13 cellular contexts compared by ENCODE assay signal in genomic region chr15:79209116-79209515, GRCh38.
DNase-seq lines count a peak whose midpoint lies in the region; ATAC-seq and TF ChIP-seq lines count a peak whose summit lies in the region.
"Had no signal": no experiment of that assay in that cellular context is flagged by ENCODE, and none has a peak within 500 bp of the region (broad histone marks: within the 10 kb centered on the region; RNA-seq: fewer than 3 reads in every experiment).

No MANE protein-coding gene starts in this region.

- peaks cover 37% of the 10 kb centered on the region for H3K4me1 Mint-ChIP-seq in WTC11
- H3K4me1 Mint-ChIP-seq: CD8-positive, alpha-beta memory T cell had no signal

- no peak for TF ChIP-seq CTCF in BE2C (IDR thresholded peaks at IDR 0.05; ENCODE audit: low read depth, low read length)
- TF ChIP-seq CTCF in WTC11 (IDR thresholded peaks at IDR 0.05) = no peak

- peaks cover 3% of the 10 kb centered on the region; the same call in 1 of the 2 replicates for H3K27me3 ChIP-seq in BE2C

- no peaks in the 10 kb centered on the region for H3K27me3 Mint-ChIP-seq in WTC11 (ENCODE audit: low read depth)

- no peak overlapping the region for H3K4me3 ChIP-seq in BE2C (ENCODE audit: low read depth, low read length)
- H3K4me3 ChIP-seq: BLaER1, GM23248, HAP-1 had no signal

- H3K9me3 ChIP-seq in BE2C = no peaks in the 10 kb centered on the region
- H3K9me3 ChIP-seq: BLaER1, HAP-1 had no signal

- no peaks in the 10 kb centered on the region for H3K36me3 ChIP-seq in BE2C
- H3K36me3 ChIP-seq: BLaER1, HAP-1 had no signal

- peak; percentile 14; the same call in 1 of the 2 replicates for ATAC-seq in WTC11

- H3K36me3 Mint-ChIP-seq in WTC11 = no peaks in the 10 kb centered on the region
- H3K36me3 Mint-ChIP-seq: CD8-positive, alpha-beta memory T cell had no signal

- no peaks in the 10 kb centered on the region for H3K4me1 ChIP-seq in BE2C
- H3K4me1 ChIP-seq: BLaER1, HAP-1 had no signal

- H3K27ac Mint-ChIP-seq in WTC11 = no peak overlapping the region

- peak; percentile 13 for DNase-seq in NCI-H146 (lab: John Stamatoyannopoulos, UW)
- no peak for DNase-seq in NCI-H146 treated with DMSO at 0.1 percent for 48 hours (lab: John Stamatoyannopoulos, UW; ENCODE audit: unreplicated experiment)
- DNase-seq in BE2C = peak; percentile 53
- DNase-seq in WTC11 (ENCODE audit: low spot score) = no peak
- DNase-seq in iPS-NIHi7 (ENCODE audit: extremely low spot score) = peak; percentile 40
- no peak for DNase-seq in activated CD4-positive, alpha-beta T cell treated with anti-CD3 and anti-CD28 coated beads, Interleukin-2, amount 50 U/mL, for 48 hours
- DNase-seq in NCI-H1930 (lab: John Stamatoyannopoulos, UW) = no peak
- DNase-seq in stimulated activated CD4-positive, alpha-beta T cell treated with anti-CD3 and anti-CD28 coated beads, Interleukin-1b, Interleukin-23, amount 100 ng/mL, for 48 hours = no peak
- DNase-seq: CD8-positive, alpha-beta memory T cell; DMS53; GM23248 had no signal

- CTCF ChIA-PET in WTC11 (lab: Charles Lee) = interaction anchor here (0.6 to 5.1 kb wide), 19 partner anchors 9 to 302 kb away, joined by 3 to 74 read pairs (median 4); partner anchors contain the start of genes ANKRD34C, RASGRF1 and TMED3

- no peak overlapping the region for H3K4me3 Mint-ChIP-seq in WTC11
- H3K4me3 Mint-ChIP-seq: CD8-positive, alpha-beta memory T cell had no signal

- POLR2A ChIA-PET in WTC11 (lab: Charles Lee) = no interaction called here

- H3K9me3 Mint-ChIP-seq in WTC11 = no peaks in the 10 kb centered on the region
- H3K9me3 Mint-ChIP-seq: CD8-positive, alpha-beta memory T cell had no signal

TF ChIP-seq in WTC11, 78 proteins besides CTCF, POLR2A, EP300 and RAD21:
- TF ChIP-seq ZNF317 (CRISPR knock-in tag; IDR thresholded peaks at IDR 0.05; ENCODE audit: borderline replicate concordance, low read depth) (no peak), SOX15 (CRISPR knock-in tag; IDR thresholded peaks at IDR 0.05) (no peak), NR2C2 (CRISPR knock-in tag; IDR thresholded peaks at IDR 0.05) (no peak), NFYB (CRISPR knock-in tag; conservative IDR thresholded peaks at IDR 0.05; ENCODE audit: low read depth) (no peak), ZNF138 (CRISPR knock-in tag; conservative IDR thresholded peaks at IDR 0.05) (no peak), FOXP4 (CRISPR knock-in tag; IDR thresholded peaks at IDR 0.05) (no peak), PRRX2 (CRISPR knock-in tag; IDR thresholded peaks at IDR 0.05) (no peak)

Comparison
In these comparisons a context has a peak if more than half of its experiments do, and no peak if none do; other contexts are left out.
1. DNase-seq: peak in NCI-H146 (single experiment), BE2C (single experiment) and iPS-NIHi7 (single experiment); none in NCI-H146 treated with DMSO at 0.1 percent for 48 hours (single experiment), WTC11 (single experiment), activated CD4-positive, alpha-beta T cell treated with anti-CD3 and anti-CD28 coated beads, Interleukin-2, amount 50 U/mL, for 48 hours (0 of 2), NCI-H1930 (0 of 2) and stimulated activated CD4-positive, alpha-beta T cell treated with anti-CD3 and anti-CD28 coated beads, Interleukin-1b, Interleukin-23, amount 100 ng/mL, for 48 hours (single experiment).